ENCODE assay signal across 37 cellular contexts in genomic region chr7:52620849-52621248, GRCh38.
"Had no signal": no experiment of that assay in that cellular context is flagged by ENCODE, and none has a peak within 500 bp of the region (broad histone marks: within the 10 kb centered on the region; RNA-seq: fewer than 3 reads in every experiment).

No MANE protein-coding gene starts in this region.

- H3K36me3 Mint-ChIP-seq: activated CD4-positive, alpha-beta memory T cell treated with anti-CD3 and anti-CD28 coated beads for 36 hours; activated naive CD4-positive, alpha-beta T cell treated with anti-CD3 and anti-CD28 coated beads, Interleukin-2, amount 50 U/mL, for 72 hours; activated naive CD8-positive, alpha-beta T cell treated with anti-CD3 and anti-CD28 coated beads for 36 hours had no signal

- H3K27ac Mint-ChIP-seq: activated CD4-positive, alpha-beta memory T cell treated with anti-CD3 and anti-CD28 coated beads for 36 hours; activated CD4-positive, alpha-beta T cell treated with anti-CD3 and anti-CD28 coated beads, Interleukin-2, amount 10 ng/mL, durations not matched to agents 24 days and 14 days; activated CD8-positive, alpha-beta T cell treated with anti-CD3 and anti-CD28 coated beads for 36 hours; activated naive CD4-positive, alpha-beta T cell treated with anti-CD3 and anti-CD28 coated beads for 36 hours; activated naive CD4-positive, alpha-beta T cell treated with anti-CD3 and anti-CD28 coated beads, Interleukin-2, amount 50 U/mL, for 72 hours; activated naive CD8-positive, alpha-beta T cell treated with anti-CD3 and anti-CD28 coated beads for 36 hours; activated T-cell treated with anti-CD3 and anti-CD28 coated beads, Interleukin-2, amount 50 U/mL, for 72 hours; activated T-helper 1 cell treated with anti-CD3 and anti-CD28 coated beads, Interleukin-12 subunit alpha, Interleukin-12 subunit beta, Interleukin-2, Interleukin-4 antibody, amounts not matched to agents 30 ng/mL and 10 ng/mL and 1 ng/mL, durations not matched to agents 14 hours and 24 hours and 36 hours; activated T-helper 17 cell treated with anti-CD3 and anti-CD28 coated beads, Interleukin-2, amount 50 U/mL, for 72 hours; T-helper 1 cell treated with Interleukin-12 subunit alpha and Interleukin-12 subunit beta and Interleukin-4 antibody, amounts not matched to agents 30 μg/mL and 1 μg/mL, for 36 hours; T-helper 2 cell treated with Interferon-gamma antibody and Interleukin-4, amounts not matched to agents 5 μg/mL and 100 μg/mL, for 36 hours had no signal

- ATAC-seq: activated CD4-positive, CD25-positive, alpha-beta regulatory T cell treated with anti-CD3 and anti-CD28 coated beads, Interleukin-2, amount 50 U/mL, for 24 hours; activated CD8-positive, alpha-beta T cell treated with anti-CD3 and anti-CD28 coated beads for 36 hours; activated naive CD4-positive, alpha-beta T cell treated with anti-CD3 and anti-CD28 coated beads, Interleukin-2, amount 50 U/mL, for 72 hours; activated T-cell treated with anti-CD3 and anti-CD28 coated beads, Interleukin-2, amount 50 U/mL, for 4 hours; activated T-cell treated with anti-CD3 and anti-CD28 coated beads, Interleukin-2, amount 50 U/mL, for 72 hours; activated T-helper 17 cell treated with anti-CD3 and anti-CD28 coated beads, Interleukin-2, amount 50 U/mL, for 72 hours; body of pancreas had no signal

- H3K4me3 Mint-ChIP-seq: activated CD4-positive, alpha-beta memory T cell treated with anti-CD3 and anti-CD28 coated beads for 36 hours; activated CD4-positive, alpha-beta T cell treated with anti-CD3 and anti-CD28 coated beads, Interleukin-2, amount 10 ng/mL, durations not matched to agents 24 days and 14 days; activated CD8-positive, alpha-beta T cell treated with anti-CD3 and anti-CD28 coated beads for 36 hours; activated naive CD4-positive, alpha-beta T cell treated with anti-CD3 and anti-CD28 coated beads for 36 hours; activated naive CD8-positive, alpha-beta T cell treated with anti-CD3 and anti-CD28 coated beads for 36 hours; activated T-cell treated with anti-CD3 and anti-CD28 coated beads, Interleukin-2, amount 50 U/mL, for 4 hours; activated T-cell treated with anti-CD3 and anti-CD28 coated beads, Interleukin-2, amount 50 U/mL, for 72 hours; activated T-helper 1 cell treated with anti-CD3 and anti-CD28 coated beads, Interleukin-12 subunit alpha, Interleukin-12 subunit beta, Interleukin-2, Interleukin-4 antibody, amounts not matched to agents 30 ng/mL and 10 ng/mL and 1 ng/mL, durations not matched to agents 14 hours and 24 hours and 36 hours; activated T-helper 17 cell treated with anti-CD3 and anti-CD28 coated beads, Interleukin-2, amount 50 U/mL, for 72 hours; T-helper 1 cell treated with Interleukin-12 subunit alpha and Interleukin-12 subunit beta and Interleukin-4 antibody, amounts not matched to agents 30 μg/mL and 1 μg/mL, for 36 hours; T-helper 2 cell treated with Interferon-gamma antibody and Interleukin-4, amounts not matched to agents 5 μg/mL and 100 μg/mL, for 36 hours had no signal

- H3K27ac ChIP-seq: adrenal gland, body of pancreas, brain microvascular endothelial cell, breast epithelium, VCaP had no signal

- H3K4me3 ChIP-seq: adrenal gland, body of pancreas, breast epithelium had no signal

- H3K9me3 ChIP-seq: adrenal gland, body of pancreas, breast epithelium had no signal

- H3K36me3 ChIP-seq: adrenal gland, brain microvascular endothelial cell, breast epithelium had no signal

- FAIRE-seq: astrocyte, TTC549 had no signal

- H3K4me1 ChIP-seq: adrenal gland, body of pancreas, breast epithelium had no signal

- H3K27me3 Mint-ChIP-seq: activated CD4-positive, alpha-beta memory T cell treated with anti-CD3 and anti-CD28 coated beads for 36 hours; activated CD4-positive, alpha-beta T cell treated with anti-CD3 and anti-CD28 coated beads, Interleukin-2, amount 10 ng/mL, durations not matched to agents 24 days and 14 days; activated CD8-positive, alpha-beta T cell treated with anti-CD3 and anti-CD28 coated beads for 36 hours; activated naive CD8-positive, alpha-beta T cell treated with anti-CD3 and anti-CD28 coated beads for 36 hours; activated T-helper 17 cell treated with anti-CD3 and anti-CD28 coated beads, Interleukin-2, amount 50 U/mL, for 72 hours had no signal

- DNase-seq: activated CD4-positive, alpha-beta memory T cell treated with anti-CD3 and anti-CD28 coated beads for 36 hours; activated CD4-positive, alpha-beta T cell treated with anti-CD3 and anti-CD28 coated beads for 1 hour; activated CD4-positive, alpha-beta T cell treated with anti-CD3 and anti-CD28 coated beads for 4 hours; activated CD4-positive, alpha-beta T cell treated with anti-CD3 and anti-CD28 coated beads, Interleukin-2, amount 10 ng/mL, durations not matched to agents 24 days and 14 days; activated CD4-positive, alpha-beta T cell treated with anti-CD3 and anti-CD28 coated beads, Interleukin-2, amount 50 U/mL, for 1 hour; activated CD4-positive, alpha-beta T cell treated with anti-CD3 and anti-CD28 coated beads, Interleukin-2, amount 50 U/mL, for 4 hours; activated CD4-positive, CD25-positive, alpha-beta regulatory T cell; activated CD8-positive, alpha-beta memory T cell treated with anti-CD3 and anti-CD28 coated beads, Interleukin-2, amount 50 U/mL, for 4 hours; activated CD8-positive, alpha-beta T cell treated with anti-CD3 and anti-CD28 coated beads for 36 hours; activated effector memory CD4-positive, alpha-beta T cell treated with anti-CD3 and anti-CD28 coated beads, Interleukin-2, amount 50 U/mL, for 16 hours; activated gamma-delta T cell treated with Interleukin-2 at 50 U/mL for 16 hours; activated naive CD4-positive, alpha-beta T cell; activated naive CD4-positive, alpha-beta T cell treated with anti-CD3 and anti-CD28 coated beads for 36 hours; activated naive CD4-positive, alpha-beta T cell treated with anti-CD3 and anti-CD28 coated beads, Interleukin-2, amount 50 U/mL, for 16 hours; activated naive CD8-positive, alpha-beta T cell treated with anti-CD3 and anti-CD28 coated beads for 36 hours; activated T-cell treated with anti-CD3 and anti-CD28 coated beads for 4 hours; activated T-cell treated with anti-CD3 and anti-CD28 coated beads, Interleukin-2, amount 50 U/mL, for 1 hour; activated T-cell treated with anti-CD3 and anti-CD28 coated beads, Interleukin-2, amount 50 U/mL, for 4 hours; activated T-cell treated with anti-CD3 and anti-CD28 coated beads, Interleukin-2, amount 50 U/mL, for 72 hours; adrenal gland; amniotic stem cell; aorta; body of pancreas; brain microvascular endothelial cell; central memory CD4-positive, alpha-beta T cell; T-helper 2 cell; T-helper 9 cell had no signal

- H3K4me1 Mint-ChIP-seq: activated CD4-positive, alpha-beta T cell treated with anti-CD3 and anti-CD28 coated beads, Interleukin-2, amount 10 ng/mL, durations not matched to agents 24 days and 14 days; activated naive CD8-positive, alpha-beta T cell treated with anti-CD3 and anti-CD28 coated beads for 36 hours; activated T-helper 17 cell treated with anti-CD3 and anti-CD28 coated beads, Interleukin-2, amount 50 U/mL, for 72 hours had no signal

- H3K27me3 ChIP-seq: adrenal gland, body of pancreas, brain microvascular endothelial cell, breast epithelium had no signal
